In genomic region chr5:5141625-5142527, GRCh38 we compare ENCODE assay signal across 8 cellular contexts. TPM values are rescaled to one million over a fixed set of nuclear protein-coding genes. Genes with fewer than 3 reads are reported as not detected.
A peak's percentile ranks its signal among the peaks of the same experiment; 100 is the strongest.
DNase-seq lines count a peak whose midpoint lies in the region; ATAC-seq and TF ChIP-seq lines count a peak whose summit lies in the region.

No MANE protein-coding gene starts in this region.

- no peaks in the 10 kb centered on the region for H3K9me3 Mint-ChIP-seq in activated CD4-positive, alpha-beta T cell treated with anti-CD3 and anti-CD28 coated beads, Interleukin-2, amount 10 ng/mL, durations not matched to agents 7 days and 5 days
- H3K9me3 Mint-ChIP-seq in neural crest cell: no peaks in the 10 kb centered on the region

- no peaks in the 10 kb centered on the region for H3K4me1 ChIP-seq in DOHH2 (ENCODE audit: control insufficient read depth, low read length)

- DNase-seq in NCI-H446 treated with DMSO at 0.1 percent for 48 hours (lab: John Stamatoyannopoulos, UW) (peak; percentile 36), epithelial cell of proximal tubule (ENCODE audit: low read depth) (no peak), neural crest cell (ENCODE audit: low read depth, low spot score) (peak; percentile 70), ureter (ENCODE audit: low spot score) (peak; percentile 68), OCI-M2 (lab: John Stamatoyannopoulos, UW; ENCODE audit: unreplicated experiment) (no peak)
- DNase-seq in activated CD4-positive, alpha-beta T cell treated with anti-CD3 and anti-CD28 coated beads, Interleukin-2, amount 10 ng/mL, durations not matched to agents 7 days and 5 days: peak; percentile 69

- H4K20me1 ChIP-seq in DOHH2 (ENCODE audit: control insufficient read depth, insufficient read depth, low read depth, low read length): no peaks in the 10 kb centered on the region

- H3K27me3 Mint-ChIP-seq in activated CD4-positive, alpha-beta T cell treated with anti-CD3 and anti-CD28 coated beads, Interleukin-2, amount 10 ng/mL, durations not matched to agents 7 days and 5 days: peaks cover 25% of the 10 kb centered on the region
- H3K27me3 Mint-ChIP-seq in neural crest cell (ENCODE audit: low read depth): peaks cover 49% of the 10 kb centered on the region

- H3K9me2 ChIP-seq in DOHH2 (replicated peaks; ENCODE audit: control insufficient read depth, low read length): no peaks in the 10 kb centered on the region

- no peak overlapping the region for H3K4me2 ChIP-seq in DOHH2 (ENCODE audit: low read length)

- ATAC-seq in HG02885 (IDR thresholded peaks at IDR 0.05; ENCODE audit: poor library complexity, unreplicated experiment): peak; percentile 71

- no peaks in the 10 kb centered on the region for H3K36me3 ChIP-seq in DOHH2 (ENCODE audit: control insufficient read depth, low read length)

- TF ChIP-seq CTCF in DOHH2 (IDR thresholded peaks at IDR 0.05; ENCODE audit: low read depth, low read length, poor library complexity, severe bottlenecking): peak; percentile 62
- peak; percentile 72 for TF ChIP-seq CTCF in epithelial cell of proximal tubule (conservative IDR thresholded peaks at IDR 0.05; ENCODE audit: low read depth, low read length)
- peak; percentile 93 for TF ChIP-seq CTCF in neural crest cell (conservative IDR thresholded peaks at IDR 0.05)

- H3K27ac ChIP-seq in DOHH2 (ENCODE audit: low read depth, low read length): no peak overlapping the region

- H3K4me3 ChIP-seq in DOHH2 (ENCODE audit: low read length) (no peak overlapping the region), epithelial cell of proximal tubule (ENCODE audit: low read depth, low read length) (no peak overlapping the region)

- no peaks in the 10 kb centered on the region for H3K9me3 ChIP-seq in DOHH2 (ENCODE audit: control insufficient read depth, insufficient read depth, low read length)

- H3K79me2 ChIP-seq in DOHH2 (ENCODE audit: control insufficient read depth, low read length): no peaks in the 10 kb centered on the region

- H3K4me1 Mint-ChIP-seq in activated CD4-positive, alpha-beta T cell treated with anti-CD3 and anti-CD28 coated beads, Interleukin-2, amount 10 ng/mL, durations not matched to agents 7 days and 5 days: peaks cover 6% of the 10 kb centered on the region
- peaks cover 11% of the 10 kb centered on the region for H3K4me1 Mint-ChIP-seq in neural crest cell

- H3K4me3 Mint-ChIP-seq in activated CD4-positive, alpha-beta T cell treated with anti-CD3 and anti-CD28 coated beads, Interleukin-2, amount 10 ng/mL, durations not matched to agents 7 days and 5 days: no peak overlapping the region
- H3K4me3 Mint-ChIP-seq in neural crest cell: peak overlapping the region; percentile 88

- no peaks in the 10 kb centered on the region for H3K36me3 Mint-ChIP-seq in activated CD4-positive, alpha-beta T cell treated with anti-CD3 and anti-CD28 coated beads, Interleukin-2, amount 10 ng/mL, durations not matched to agents 7 days and 5 days (ENCODE audit: low read depth)
- H3K36me3 Mint-ChIP-seq in neural crest cell (ENCODE audit: low read depth): no peaks in the 10 kb centered on the region

- H3F3A ChIP-seq in DOHH2 (ENCODE audit: control insufficient read depth, insufficient read depth): no peaks in the 10 kb centered on the region

- POLR2A ChIA-PET in activated CD4-positive, alpha-beta T cell treated with anti-CD3 and anti-CD28 coated beads, Interleukin-2, amount 10 ng/mL, durations not matched to agents 7 days and 5 days (lab: Charles Lee): no interaction called here

- H3K27me3 ChIP-seq in DOHH2 (ENCODE audit: control insufficient read depth, low read length): no peaks in the 10 kb centered on the region

- H3K27ac Mint-ChIP-seq in activated CD4-positive, alpha-beta T cell treated with anti-CD3 and anti-CD28 coated beads, Interleukin-2, amount 10 ng/mL, durations not matched to agents 7 days and 5 days: no peak overlapping the region
- no peak overlapping the region for H3K27ac Mint-ChIP-seq in neural crest cell (ENCODE audit: unreplicated experiment)

- CTCF ChIA-PET in activated CD4-positive, alpha-beta T cell treated with anti-CD3 and anti-CD28 coated beads, Interleukin-2, amount 10 ng/mL, durations not matched to agents 7 days and 5 days (lab: Charles Lee): no interaction called here

RNA-seq across cellular contexts. Expression of gene ADAMTS16, which starts 1.7 kb away (rescaled TPM):
- not detected for total RNA-seq in activated CD4-positive, alpha-beta T cell treated with anti-CD3 and anti-CD28 coated beads, Interleukin-2, amount 10 ng/mL, durations not matched to agents 7 days and 5 days
- total RNA-seq in epithelial cell of proximal tubule (under 0.01 and 0.22 TPM in 2 replicates), neural crest cell (0.23 and 1.7 TPM in 2 replicates), ureter (0.52 TPM)

Comparison
In these comparisons a context has a peak if more than half of its experiments do, and no peak if none do; other contexts are left out.
1. DNase-seq: peak in NCI-H446 treated with DMSO at 0.1 percent for 48 hours (single experiment), activated CD4-positive, alpha-beta T cell treated with anti-CD3 and anti-CD28 coated beads, Interleukin-2, amount 10 ng/mL, durations not matched to agents 7 days and 5 days (single experiment), neural crest cell (single experiment) and ureter (single experiment); none in epithelial cell of proximal tubule (single experiment) and OCI-M2 (single experiment).
2. Peak in every context shown above with its lines, with median percentiles within 50 percentile points of each other: CTCF ChIP-seq.